Comparison of ENCODE assay signal across 13 cellular contexts in the genomic region with DNA sequence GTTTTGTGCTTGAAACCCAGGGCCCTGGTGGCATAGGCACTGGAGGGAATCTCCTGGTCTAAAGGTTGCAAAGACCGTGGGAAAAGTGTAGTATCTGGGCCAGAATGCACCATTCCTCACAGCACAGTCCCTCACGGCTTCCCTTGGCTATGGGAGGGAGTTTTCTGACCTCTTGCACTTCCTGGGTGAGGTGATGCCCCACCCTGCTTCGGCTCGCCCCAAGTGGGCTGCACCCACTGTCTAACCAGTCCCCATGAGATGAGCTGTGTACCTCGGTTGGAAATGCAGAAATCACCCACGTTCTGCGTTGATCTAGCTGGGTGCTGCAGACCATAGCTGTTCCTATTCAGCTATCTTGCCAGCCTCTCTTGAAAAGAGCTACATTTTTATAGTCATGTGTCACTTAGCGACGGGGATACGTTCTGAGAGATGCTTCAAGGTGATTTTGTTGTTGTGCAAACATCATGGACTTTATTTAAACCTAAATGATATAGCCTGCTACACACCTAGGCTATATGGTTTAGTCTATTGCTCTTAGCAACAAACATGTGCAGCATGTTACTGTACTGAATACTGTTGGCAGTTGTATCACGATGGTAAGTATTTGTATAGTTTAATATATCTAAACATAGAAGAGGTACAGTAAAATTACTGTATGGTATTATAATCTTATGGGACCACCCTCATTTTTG.
"Had no signal": no experiment of that assay in that cellular context is flagged by ENCODE, and none has a peak within 500 bp of the region (broad histone marks: within the 10 kb centered on the region; RNA-seq: fewer than 3 reads in every experiment).

No MANE protein-coding gene starts in this region.

- H3K9me3 ChIP-seq: pancreas, thyroid gland had no signal

- H3K27ac ChIP-seq: body of pancreas, esophagus squamous epithelium, pancreas, thyroid gland had no signal

- H3K36me3 Mint-ChIP-seq: activated naive CD8-positive, alpha-beta T cell treated with anti-CD3 and anti-CD28 coated beads for 36 hours; stimulated activated effector memory CD8-positive, alpha-beta T cell treated with anti-CD3 and anti-CD28 coated beads, Interleukin-12 subunit alpha, Interleukin-12 subunit beta, amount 100 ng/mL, for 72 hours had no signal

- H3K4me3 Mint-ChIP-seq: activated naive CD8-positive, alpha-beta T cell treated with anti-CD3 and anti-CD28 coated beads for 36 hours; activated T-helper 1 cell treated with anti-CD3 and anti-CD28 coated beads, Interleukin-12 subunit alpha, Interleukin-12 subunit beta, Interleukin-2, Interleukin-4 antibody, amounts not matched to agents 30 ng/mL and 10 ng/mL and 1 ng/mL, durations not matched to agents 14 hours and 24 hours and 36 hours; stimulated activated effector memory CD8-positive, alpha-beta T cell treated with anti-CD3 and anti-CD28 coated beads, Interleukin-12 subunit alpha, Interleukin-12 subunit beta, amount 100 ng/mL, for 72 hours had no signal

- H3K27ac Mint-ChIP-seq: activated naive CD8-positive, alpha-beta T cell treated with anti-CD3 and anti-CD28 coated beads for 36 hours; activated T-helper 1 cell treated with anti-CD3 and anti-CD28 coated beads, Interleukin-12 subunit alpha, Interleukin-12 subunit beta, Interleukin-2, Interleukin-4 antibody, amounts not matched to agents 30 ng/mL and 10 ng/mL and 1 ng/mL, durations not matched to agents 14 hours and 24 hours and 36 hours; stimulated activated effector memory CD8-positive, alpha-beta T cell treated with anti-CD3 and anti-CD28 coated beads, Interleukin-12 subunit alpha, Interleukin-12 subunit beta, amount 100 ng/mL, for 72 hours had no signal

- DNase-seq: activated CD4-positive, alpha-beta T cell treated with anti-CD3 and anti-CD28 coated beads, Interleukin-2, amount 50 U/mL, for 1 hour; activated naive CD8-positive, alpha-beta T cell treated with anti-CD3 and anti-CD28 coated beads for 36 hours; amygdala; body of pancreas; caudate nucleus; esophagus squamous epithelium; hippocampal formation; pancreas; stimulated activated CD4-positive, alpha-beta T cell treated with anti-CD3 and anti-CD28 coated beads, Interleukin-12 subunit alpha, Interleukin-12 subunit beta, amount 100 ng/mL, for 4 hours had no signal

- ATAC-seq: body of pancreas; stimulated activated effector memory CD8-positive, alpha-beta T cell treated with anti-CD3 and anti-CD28 coated beads, Interleukin-12 subunit alpha, Interleukin-12 subunit beta, amount 100 ng/mL, for 72 hours had no signal

- H3K4me3 ChIP-seq: body of pancreas, esophagus squamous epithelium, pancreas, thyroid gland had no signal

- H3K4me1 ChIP-seq: esophagus squamous epithelium had no signal

- H3K27me3 ChIP-seq: body of pancreas, esophagus squamous epithelium, pancreas, thyroid gland had no signal

- FAIRE-seq: colon, pancreas had no signal

- H3K36me3 ChIP-seq: esophagus squamous epithelium, pancreas, thyroid gland had no signal

- H3K4me1 Mint-ChIP-seq: activated naive CD8-positive, alpha-beta T cell treated with anti-CD3 and anti-CD28 coated beads for 36 hours; stimulated activated effector memory CD8-positive, alpha-beta T cell treated with anti-CD3 and anti-CD28 coated beads, Interleukin-12 subunit alpha, Interleukin-12 subunit beta, amount 100 ng/mL, for 72 hours had no signal
